In genomic region chr7:154431045-154431444, GRCh38 we compare ENCODE assay signal across 26 cellular contexts.
A peak's percentile ranks its signal among the peaks of the same experiment; 100 is the strongest.
DNase-seq lines count a peak whose midpoint lies in the region; TF ChIP-seq lines count a peak whose summit lies in the region.
"Had no signal": no experiment of that assay in that cellular context is flagged by ENCODE, and none has a peak within 500 bp of the region (broad histone marks: within the 10 kb centered on the region; RNA-seq: fewer than 3 reads in every experiment).

No MANE protein-coding gene starts in this region.

- peaks cover 11% of the 10 kb centered on the region for H3K4me1 ChIP-seq in neural progenitor cell
- no peaks in the 10 kb centered on the region for H3K4me1 ChIP-seq in mammary epithelial cell (ENCODE audit: insufficient read depth, low read length)
- H3K4me1 ChIP-seq: HAP-1 had no signal

- H3K4me3 ChIP-seq in neural progenitor cell (no peak overlapping the region), mammary epithelial cell (replicated peaks in 1 of 3; ENCODE audit: insufficient read depth in 1 of 3, low read depth in 2 of 3, low read length in 3 of 3) (no peak overlapping the region)
- H3K4me3 ChIP-seq: HAP-1 had no signal

- H3K4me3 Mint-ChIP-seq in neural progenitor cell = no peak overlapping the region
- no peak overlapping the region for H3K4me3 Mint-ChIP-seq in chondrocyte (ENCODE audit: unreplicated experiment)
- H3K4me3 Mint-ChIP-seq in activated T-helper 2 cell treated with anti-CD3 and anti-CD28 coated beads, Interferon-gamma antibody, Interleukin-2, Interleukin-4, amounts not matched to agents 10 μg/mL and 5 μg/mL and 100 μg/mL, durations not matched to agents 14 hours and 24 hours and 36 hours (ENCODE audit: low read depth) = no peak overlapping the region
- H3K4me3 Mint-ChIP-seq: HFFc6 had no signal

- peak overlapping the region; percentile 6 for H3K27ac ChIP-seq in caudate nucleus (ENCODE audit: low read depth, low read length)
- H3K27ac ChIP-seq in neural progenitor cell = no peak overlapping the region
- H3K27ac ChIP-seq in mammary epithelial cell (ENCODE audit: insufficient read depth, low read depth, low read length) = no peak overlapping the region
- H3K27ac ChIP-seq: 22Rv1, KMS-11 had no signal

- dilution Hi-C loops in mammary epithelial cell (cut with HindIII; ENCODE audit: low sequenced_read_pairs) = no loop called here

- WGBS in mammary epithelial cell (ENCODE audit: low coverage, missing lambda C conversion rate) = 54% methylated on average over 7 of the region's 9 CpGs

- H3K4me1 Mint-ChIP-seq in neural progenitor cell (no peaks in the 10 kb centered on the region), chondrocyte (ENCODE audit: low read depth) (no peaks in the 10 kb centered on the region)
- no peaks in the 10 kb centered on the region for H3K4me1 Mint-ChIP-seq in activated T-helper 2 cell treated with anti-CD3 and anti-CD28 coated beads, Interferon-gamma antibody, Interleukin-2, Interleukin-4, amounts not matched to agents 10 μg/mL and 5 μg/mL and 100 μg/mL, durations not matched to agents 14 hours and 24 hours and 36 hours (ENCODE audit: low read depth)

- H3K27me3 Mint-ChIP-seq in neural progenitor cell (ENCODE audit: insufficient read depth, low read depth) (no peaks in the 10 kb centered on the region), chondrocyte (ENCODE audit: low read depth) (no peaks in the 10 kb centered on the region)
- H3K27me3 Mint-ChIP-seq in activated T-helper 2 cell treated with anti-CD3 and anti-CD28 coated beads, Interferon-gamma antibody, Interleukin-2, Interleukin-4, amounts not matched to agents 10 μg/mL and 5 μg/mL and 100 μg/mL, durations not matched to agents 14 hours and 24 hours and 36 hours (ENCODE audit: low read depth) = no peaks in the 10 kb centered on the region

- no peak overlapping the region for H3K9ac ChIP-seq in neural progenitor cell
- H3K9ac ChIP-seq in mammary epithelial cell (ENCODE audit: insufficient read depth, low read length) = no peak overlapping the region
- H3K9ac ChIP-seq: KMS-11 had no signal

- H3K36me3 ChIP-seq in neural progenitor cell (no peaks in the 10 kb centered on the region), mammary epithelial cell (ENCODE audit: insufficient read depth, low read length) (no peaks in the 10 kb centered on the region)
- H3K36me3 ChIP-seq: HAP-1 had no signal

- H4K20me1 ChIP-seq in neural progenitor cell (ENCODE audit: low read depth) = no peaks in the 10 kb centered on the region
- no peaks in the 10 kb centered on the region for H4K20me1 ChIP-seq in mammary epithelial cell (ENCODE audit: insufficient read depth, low read length)

- no TSS peak for BruUV-seq in mammary epithelial cell (replicated peaks; lab: Mats Ljungman, UMichigan)

- no peak overlapping the region for H3K4me2 ChIP-seq in neural progenitor cell
- H3K4me2 ChIP-seq in mammary epithelial cell (ENCODE audit: insufficient read depth, low read depth, low read length) = no peak overlapping the region
- H3K4me2 ChIP-seq: KMS-11 had no signal

- intact Hi-C loops in mammary epithelial cell (cut with micrococcal nuclease) = no loop called here
- intact Hi-C loops in activated T-helper 2 cell treated with anti-CD3 and anti-CD28 coated beads, Interferon-gamma antibody, Interleukin-2, Interleukin-4, amounts not matched to agents 10 μg/mL and 5 μg/mL and 100 μg/mL, durations not matched to agents 14 hours and 24 hours and 36 hours (cut with micrococcal nuclease) = no loop called here

- H3K9me3 ChIP-seq in neural progenitor cell (ENCODE audit: low read depth) (no peaks in the 10 kb centered on the region), mammary epithelial cell (replicated peaks; ENCODE audit: insufficient read depth, low read length) (peaks cover 27% of the 10 kb centered on the region)
- H3K9me3 ChIP-seq: HAP-1 had no signal

- no peaks in the 10 kb centered on the region for H3K27me3 ChIP-seq in neural progenitor cell
- H3K27me3 ChIP-seq in mammary epithelial cell (ENCODE audit: insufficient read depth, low read length) = no peaks in the 10 kb centered on the region

- TF ChIP-seq CTCF in neural progenitor cell (IDR thresholded peaks at IDR 0.05) = no peak
- no peak for TF ChIP-seq CTCF in mammary epithelial cell (conservative IDR thresholded peaks at IDR 0.05 in 1 of 2, IDR thresholded peaks at IDR 0.05 in 1 of 2; ENCODE audit: extremely low read depth in 1 of 2, insufficient read depth in 1 of 2, low read depth in 1 of 2, low read length in 2 of 2)
- TF ChIP-seq CTCF in chondrocyte (IDR thresholded peaks at IDR 0.05) = no peak

- H3F3A ChIP-seq in neural progenitor cell (ENCODE audit: low read depth) = no peaks in the 10 kb centered on the region

- peak; percentile 2 for DNase-seq in NCI-H1436 (lab: John Stamatoyannopoulos, UW)
- no peak for DNase-seq in NCI-H1436 treated with DMSO at 0.1 percent for 48 hours (lab: John Stamatoyannopoulos, UW)
- no peak for DNase-seq in caudate nucleus (lab: John Stamatoyannopoulos, UW)
- DNase-seq in neural progenitor cell (ENCODE audit: low spot score) = peak; percentile 5
- DNase-seq in MV-4-11 (lab: John Stamatoyannopoulos, UW) = no peak
- no peak for DNase-seq in mammary epithelial cell
- no peak for DNase-seq in chondrocyte (ENCODE audit: low spot score)
- DNase-seq in activated T-helper 2 cell treated with anti-CD3 and anti-CD28 coated beads, Interferon-gamma antibody, Interleukin-2, Interleukin-4, amounts not matched to agents 10 μg/mL and 5 μg/mL and 100 μg/mL, durations not matched to agents 14 hours and 24 hours and 36 hours (ENCODE audit: low spot score) = no peak
- DNase-seq: Calu3, DMS153, DND-41, HFFc6, IMR-90, MM.1S, NCI-H1048, NCI-H1417, NCI-H187, NCI-H2081 treated with DMSO at 0.1 percent for 48 hours, NCI-H446, NCI-H524 treated with DMSO at 0.1 percent for 48 hours, NCI-H82, RPMI8226, SHP77 treated with DMSO at 0.1 percent for 48 hours had no signal

- no peaks in the 10 kb centered on the region for H3K79me2 ChIP-seq in neural progenitor cell (ENCODE audit: low read depth)
- no peaks in the 10 kb centered on the region for H3K79me2 ChIP-seq in mammary epithelial cell (ENCODE audit: insufficient read depth, low read length)

- H3K27ac Mint-ChIP-seq in neural progenitor cell (no peak overlapping the region), chondrocyte (ENCODE audit: unreplicated experiment) (no peak overlapping the region)
- no peak overlapping the region for H3K27ac Mint-ChIP-seq in activated T-helper 2 cell treated with anti-CD3 and anti-CD28 coated beads, Interferon-gamma antibody, Interleukin-2, Interleukin-4, amounts not matched to agents 10 μg/mL and 5 μg/mL and 100 μg/mL, durations not matched to agents 14 hours and 24 hours and 36 hours
- H3K27ac Mint-ChIP-seq: HFFc6 had no signal

- H2AFZ ChIP-seq in neural progenitor cell (replicated peaks) (no peak overlapping the region), mammary epithelial cell (ENCODE audit: low read depth, low read length) (no peak overlapping the region)

- H3K9me3 Mint-ChIP-seq in neural progenitor cell (no peaks in the 10 kb centered on the region), chondrocyte (ENCODE audit: low read depth) (peaks cover 48% of the 10 kb centered on the region)
- H3K9me3 Mint-ChIP-seq in activated T-helper 2 cell treated with anti-CD3 and anti-CD28 coated beads, Interferon-gamma antibody, Interleukin-2, Interleukin-4, amounts not matched to agents 10 μg/mL and 5 μg/mL and 100 μg/mL, durations not matched to agents 14 hours and 24 hours and 36 hours = peaks cover 18% of the 10 kb centered on the region

- in situ Hi-C loops in mammary epithelial cell (cut with MboI; ENCODE audit: low sequenced_read_pairs in 2 of 2) = no loop called here

- H3K36me3 Mint-ChIP-seq in neural progenitor cell (no peaks in the 10 kb centered on the region), chondrocyte (ENCODE audit: low read depth) (no peaks in the 10 kb centered on the region)
- no peaks in the 10 kb centered on the region for H3K36me3 Mint-ChIP-seq in activated T-helper 2 cell treated with anti-CD3 and anti-CD28 coated beads, Interferon-gamma antibody, Interleukin-2, Interleukin-4, amounts not matched to agents 10 μg/mL and 5 μg/mL and 100 μg/mL, durations not matched to agents 14 hours and 24 hours and 36 hours (ENCODE audit: low read depth)

- CTCF ChIA-PET in mammary epithelial cell (lab: Charles Lee; ENCODE audit: low non-redundant PET) = no interaction called here

Comparison
In these comparisons a context has a peak if more than half of its experiments do, and no peak if none do; other contexts are left out.
1. DNase-seq: peak in NCI-H1436 (single experiment) and neural progenitor cell (single experiment); none in NCI-H1436 treated with DMSO at 0.1 percent for 48 hours (single experiment), caudate nucleus (0 of 61), MV-4-11 (single experiment), mammary epithelial cell (single experiment), chondrocyte (single experiment) and activated T-helper 2 cell treated with anti-CD3 and anti-CD28 coated beads, Interferon-gamma antibody, Interleukin-2, Interleukin-4, amounts not matched to agents 10 μg/mL and 5 μg/mL and 100 μg/mL, durations not matched to agents 14 hours and 24 hours and 36 hours (single experiment).